ENCODE assay signal across 8 cellular contexts in the genomic region with DNA sequence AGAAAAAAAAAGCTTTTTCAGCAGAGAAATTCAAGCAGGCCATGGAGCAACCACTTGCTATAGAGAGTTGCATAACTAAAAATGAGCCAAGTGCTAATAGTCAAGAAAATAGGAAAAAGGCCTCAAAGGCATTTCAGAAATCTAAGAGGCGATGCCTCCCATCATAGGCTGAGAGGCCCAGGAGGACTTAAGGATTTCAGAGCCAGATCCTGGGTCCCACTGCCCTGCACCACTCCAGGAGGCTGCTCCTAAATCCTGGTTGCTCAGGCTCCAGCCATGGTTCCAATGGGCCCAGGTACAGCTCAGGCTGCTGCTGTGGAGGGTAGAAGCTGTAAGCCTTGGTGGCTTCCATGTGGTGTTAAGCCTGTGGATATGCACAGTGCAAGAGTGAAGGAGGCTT.
"Had no signal": no experiment of that assay in that cellular context is flagged by ENCODE, and none has a peak within 500 bp of the region (broad histone marks: within the 10 kb centered on the region; RNA-seq: fewer than 3 reads in every experiment).

No MANE protein-coding gene starts in this region.

- DNase-seq: GDM1, GF-D8 had no signal

- ATAC-seq: GM12878 had no signal

- FAIRE-seq: G401.6, GM12878, GM12891, GM12892, GM18507, GM19239 had no signal

- H3K4me3 ChIP-seq: GM12878 had no signal
